In genomic region chr1:59316497-59317128, GRCh38 we compare ENCODE assay signal across 10 cellular contexts. TPM values are rescaled to one million over a fixed set of nuclear protein-coding genes. Genes with fewer than 3 reads are reported as not detected.
DNase-seq lines count a peak whose midpoint lies in the region; ATAC-seq and TF ChIP-seq lines count a peak whose summit lies in the region.
"Had no signal": no experiment of that assay in that cellular context is flagged by ENCODE, and none has a peak within 500 bp of the region (broad histone marks: within the 10 kb centered on the region; RNA-seq: fewer than 3 reads in every experiment).

No MANE protein-coding gene starts in this region.

- DNase-seq in AG09309 (ENCODE audit: low read depth) (no peak), HCEC 1CT (peak; percentile 15), choroid plexus epithelial cell (ENCODE audit: low read depth) (peak; percentile 89), naive B cell (no peak)
- no peak for DNase-seq in activated CD4-positive, alpha-beta T cell treated with anti-CD3 and anti-CD28 coated beads for 48 hours
- DNase-seq: activated CD4-positive, alpha-beta T cell treated with anti-CD3 and anti-CD28 coated beads, Interleukin-2, amount 50 U/mL, for 4 hours; KBM-7 had no signal

- peaks cover 0 to 3% of the 10 kb centered on the region in 2 donors for H3K36me3 Mint-ChIP-seq in naive B cell

- peak overlapping the region in 6 of 8 donors; percentile 30 to 75 (median 47) for H3K4me3 Mint-ChIP-seq in naive B cell

- peaks cover 22 to 32% (median 25%) of the 10 kb centered on the region in 3 donors for H3K4me1 Mint-ChIP-seq in naive B cell

- no peak for TF ChIP-seq CTCF in AG09309 (IDR thresholded peaks at IDR 0.05; ENCODE audit: control insufficient read depth, insufficient read depth, low read depth, low read length, missing control alignments)
- TF ChIP-seq CTCF in choroid plexus epithelial cell (conservative IDR thresholded peaks at IDR 0.05; ENCODE audit: low read depth, low read length), result no peak

- H3K4me3 ChIP-seq in AG09309 (ENCODE audit: control insufficient read depth, low read depth, low read length), result peak overlapping the region; percentile 21
- H3K4me3 ChIP-seq in choroid plexus epithelial cell (ENCODE audit: low read depth, low read length), result peak overlapping the region; percentile 32

- peak overlapping the region in 4 of 6 donors; percentile 8 to 65 (median 36) for H3K27ac Mint-ChIP-seq in naive B cell

- no peaks in the 10 kb centered on the region for H3K9me3 Mint-ChIP-seq in naive B cell

- no peaks in the 10 kb centered on the region for H3K27me3 Mint-ChIP-seq in naive B cell

- ATAC-seq in naive B cell (ENCODE audit: low read depth in 2 of 2), result peak; percentile 20 to 33
- ATAC-seq in GM21737 (IDR thresholded peaks at IDR 0.05; ENCODE audit: unreplicated experiment), result no peak
- ATAC-seq in HG03521 (IDR thresholded peaks at IDR 0.05; ENCODE audit: unreplicated experiment), result no peak
- ATAC-seq in HG03135 (IDR thresholded peaks at IDR 0.05; ENCODE audit: unreplicated experiment), result no peak

RNA-seq across cellular contexts. Expression of gene FGGY, which starts 19.7 kb away (rescaled TPM):
- polyA plus RNA-seq in naive B cell (ENCODE audit: low read depth in 6 of 6), result 10 to 100 TPM in 1 of 6 donors, 1 to 10 TPM in 5; 6.1 to 12.0 (median 7.3) TPM

Comparison
In these comparisons a context has a peak if more than half of its experiments do, and no peak if none do; other contexts are left out.
1. DNase-seq: peak in HCEC 1CT (single experiment) and choroid plexus epithelial cell (single experiment); none in AG09309 (single experiment), naive B cell (single experiment) and activated CD4-positive, alpha-beta T cell treated with anti-CD3 and anti-CD28 coated beads for 48 hours (single experiment).
2. ATAC-seq: peak in naive B cell (2 of 2); none in GM21737 (single experiment), HG03521 (single experiment) and HG03135 (single experiment).